11 cellular contexts compared by ENCODE assay signal in the genomic region with DNA sequence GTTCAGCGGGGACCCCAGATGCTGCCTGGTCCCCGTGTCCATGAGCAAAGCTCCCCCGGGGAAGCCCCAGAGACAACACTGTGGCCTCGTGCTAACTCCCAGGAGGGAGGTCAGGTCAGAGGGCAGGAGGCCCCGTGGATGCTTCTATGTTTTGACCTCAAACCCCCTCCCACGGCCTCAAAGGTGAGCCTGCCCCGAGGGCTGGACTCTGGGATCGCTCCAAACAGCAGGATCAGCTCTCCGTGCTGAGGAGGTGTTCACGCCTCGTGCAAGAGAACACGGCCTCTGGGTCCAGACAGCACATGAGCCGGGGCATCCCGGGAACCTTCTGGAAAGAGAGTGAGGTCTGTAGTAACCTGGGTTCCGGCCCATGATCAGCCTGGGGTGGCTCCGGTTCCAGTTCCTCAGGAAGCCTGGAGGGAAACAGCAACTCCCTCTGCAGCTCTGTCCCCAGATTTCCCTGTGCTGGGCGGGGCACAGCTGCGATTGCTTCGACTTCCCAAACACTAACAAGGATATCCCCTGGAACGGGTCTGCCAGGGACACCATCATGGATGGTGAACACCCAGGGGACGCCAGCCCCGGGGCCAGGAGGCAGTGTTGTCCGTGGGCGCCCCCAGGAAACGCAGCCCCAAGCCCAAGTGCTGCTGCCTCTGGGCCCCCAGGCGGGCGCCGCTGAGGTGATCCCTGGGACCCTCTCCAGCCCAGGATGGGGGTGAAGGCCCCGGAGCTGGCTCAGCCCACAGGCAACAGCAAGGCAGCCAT. TPM values are rescaled to one million over a fixed set of nuclear protein-coding genes. Genes with fewer than 3 reads are reported as not detected.
DNase-seq lines count a peak whose midpoint lies in the region; TF ChIP-seq lines count a peak whose summit lies in the region.
"Had no signal": no experiment of that assay in that cellular context is flagged by ENCODE, and none has a peak within 500 bp of the region (broad histone marks: within the 10 kb centered on the region; RNA-seq: fewer than 3 reads in every experiment).

No MANE protein-coding gene starts in this region.

- no peak overlapping the region for H3K4me2 ChIP-seq in mammary epithelial cell (ENCODE audit: insufficient read depth, low read depth, low read length)

- CTCF ChIA-PET in mammary epithelial cell (lab: Charles Lee; ENCODE audit: low non-redundant PET): no interaction called here

- no peak for TF ChIP-seq POLR2A in breast epithelium (IDR thresholded peaks at IDR 0.05)

- H3K27me3 ChIP-seq in breast epithelium (peaks cover 0 to 4% of the 10 kb centered on the region in 2 donors), mammary epithelial cell (ENCODE audit: insufficient read depth, low read length) (no peaks in the 10 kb centered on the region), left ventricle myocardium inferior (ENCODE audit: low read depth) (no peaks in the 10 kb centered on the region)

- H4K20me1 ChIP-seq in mammary epithelial cell (ENCODE audit: insufficient read depth, low read length): no peaks in the 10 kb centered on the region

- no peaks in the 10 kb centered on the region for H3K9me3 Mint-ChIP-seq in osteocyte (ENCODE audit: unreplicated experiment)
- H3K9me3 Mint-ChIP-seq: activated naive CD4-positive, alpha-beta T cell treated with anti-CD3 and anti-CD28 coated beads, Interleukin-2, amount 50 U/mL, for 72 hours had no signal

- DNase-seq in breast epithelium (ENCODE audit: low spot score in 2 of 2) (peak in 1 of 2 donors; percentile 53), mammary epithelial cell (no peak), left ventricle myocardium inferior (no peak), osteocyte (ENCODE audit: extremely low spot score, unreplicated experiment) (no peak), SIG-M5 (lab: John Stamatoyannopoulos, UW) (no peak), NCI-H1417 (lab: John Stamatoyannopoulos, UW) (no peak), inferior parietal cortex (ENCODE audit: extremely low spot score) (no peak), AG08396 (ENCODE audit: low spot score) (no peak)
- DNase-seq: activated CD4-positive, CD25-positive, alpha-beta regulatory T cell; RPMI8226 had no signal

- H3K36me3 ChIP-seq in breast epithelium (no peaks in the 10 kb centered on the region), mammary epithelial cell (ENCODE audit: insufficient read depth, low read length) (no peaks in the 10 kb centered on the region), left ventricle myocardium inferior (no peaks in the 10 kb centered on the region)

- H3K9ac ChIP-seq in mammary epithelial cell (ENCODE audit: insufficient read depth, low read length): no peak overlapping the region

- TF ChIP-seq CTCF in breast epithelium (IDR thresholded peaks at IDR 0.05) (no peak), mammary epithelial cell (conservative IDR thresholded peaks at IDR 0.05 in 1 of 2, IDR thresholded peaks at IDR 0.05 in 1 of 2; ENCODE audit: extremely low read depth in 1 of 2, insufficient read depth in 1 of 2, low read depth in 1 of 2, low read length in 2 of 2) (no peak), left ventricle myocardium inferior (IDR thresholded peaks at IDR 0.05; ENCODE audit: borderline replicate concordance) (no peak), osteocyte (IDR thresholded peaks at IDR 0.05) (no peak)

- 84% methylated on average over 24 of the region's 29 CpGs for WGBS in mammary epithelial cell (ENCODE audit: low coverage, missing lambda C conversion rate)

- H3K4me1 ChIP-seq in breast epithelium (peaks cover 18 to 30% of the 10 kb centered on the region in 2 donors), mammary epithelial cell (ENCODE audit: insufficient read depth, low read length) (peaks cover 17% of the 10 kb centered on the region), left ventricle myocardium inferior (peaks cover 67% of the 10 kb centered on the region)

- dilution Hi-C loops in mammary epithelial cell (cut with HindIII; ENCODE audit: low sequenced_read_pairs): loop anchor here (5.0 to 10.0 kb wide), 4 partner anchors 57 to 315 kb away; no protein-coding TSS in a partner anchor

- H3K4me3 Mint-ChIP-seq in osteocyte (ENCODE audit: unreplicated experiment): no peak overlapping the region

- no peak overlapping the region for H2AFZ ChIP-seq in mammary epithelial cell (ENCODE audit: low read depth, low read length)

- in situ Hi-C loops in mammary epithelial cell (cut with MboI; ENCODE audit: low sequenced_read_pairs in 2 of 2): no loop called here

- H3K27me3 Mint-ChIP-seq in osteocyte (ENCODE audit: unreplicated experiment): no peaks in the 10 kb centered on the region

- H3K9me3 ChIP-seq in breast epithelium (no peaks in the 10 kb centered on the region), mammary epithelial cell (replicated peaks; ENCODE audit: insufficient read depth, low read length) (no peaks in the 10 kb centered on the region), left ventricle myocardium inferior (replicated peaks) (no peaks in the 10 kb centered on the region)

- peak overlapping the region; percentile 90 to 94 for H3K27ac ChIP-seq in breast epithelium
- H3K27ac ChIP-seq in mammary epithelial cell (ENCODE audit: insufficient read depth, low read depth, low read length): no peak overlapping the region
- H3K27ac ChIP-seq in left ventricle myocardium inferior (replicated peaks): peak overlapping the region; percentile 97

- BruUV-seq in mammary epithelial cell (replicated peaks; lab: Mats Ljungman, UMichigan): no TSS peak

- intact Hi-C loops in breast epithelium (cut with DNase I; ENCODE audit: low total_unique reads): loop anchor here (10.0 kb wide), 1 partner anchor 55 kb away; no protein-coding TSS in a partner anchor
- intact Hi-C loops in mammary epithelial cell (cut with micrococcal nuclease): no loop called here
- intact Hi-C loops in left ventricle myocardium inferior (cut with micrococcal nuclease): no loop called here

- no peak overlapping the region for H3K4me3 ChIP-seq in breast epithelium
- H3K4me3 ChIP-seq in mammary epithelial cell (replicated peaks in 1 of 3; ENCODE audit: insufficient read depth in 1 of 3, low read depth in 2 of 3, low read length in 3 of 3): no peak overlapping the region
- H3K4me3 ChIP-seq in left ventricle myocardium inferior: peak overlapping the region; percentile 64

- H3K79me2 ChIP-seq in mammary epithelial cell (ENCODE audit: insufficient read depth, low read length): no peaks in the 10 kb centered on the region

- peak overlapping the region; percentile 23 for H3K27ac Mint-ChIP-seq in osteocyte (ENCODE audit: unreplicated experiment)
- H3K27ac Mint-ChIP-seq: activated naive CD4-positive, alpha-beta T cell treated with anti-CD3 and anti-CD28 coated beads, Interleukin-2, amount 50 U/mL, for 72 hours had no signal

- H3K4me1 Mint-ChIP-seq in osteocyte (ENCODE audit: unreplicated experiment): peaks cover 41% of the 10 kb centered on the region

- peaks cover 2% of the 10 kb centered on the region for H3K36me3 Mint-ChIP-seq in osteocyte (ENCODE audit: unreplicated experiment)
- H3K36me3 Mint-ChIP-seq: activated naive CD4-positive, alpha-beta T cell treated with anti-CD3 and anti-CD28 coated beads, Interleukin-2, amount 50 U/mL, for 72 hours had no signal

RNA-seq across cellular contexts. Expression of gene INPP5A, which starts 18.0 kb away (rescaled TPM):
- 10 to 100 TPM; 26.6 to 50.6 (median 38.7) TPM for total RNA-seq in breast epithelium
- total RNA-seq in mammary epithelial cell: 10 to 100 TPM; 18.0 to 18.7 TPM
- polyA plus RNA-seq in mammary epithelial cell: 17.3 TPM
- 18.8 TPM for polyA minus RNA-seq in mammary epithelial cell
- 105 TPM for total RNA-seq in left ventricle myocardium inferior
- total RNA-seq in osteocyte: 35.0 and 36.4 TPM in 2 replicates
